ENCODE assay signal across 1 cellular context in the genomic region with DNA sequence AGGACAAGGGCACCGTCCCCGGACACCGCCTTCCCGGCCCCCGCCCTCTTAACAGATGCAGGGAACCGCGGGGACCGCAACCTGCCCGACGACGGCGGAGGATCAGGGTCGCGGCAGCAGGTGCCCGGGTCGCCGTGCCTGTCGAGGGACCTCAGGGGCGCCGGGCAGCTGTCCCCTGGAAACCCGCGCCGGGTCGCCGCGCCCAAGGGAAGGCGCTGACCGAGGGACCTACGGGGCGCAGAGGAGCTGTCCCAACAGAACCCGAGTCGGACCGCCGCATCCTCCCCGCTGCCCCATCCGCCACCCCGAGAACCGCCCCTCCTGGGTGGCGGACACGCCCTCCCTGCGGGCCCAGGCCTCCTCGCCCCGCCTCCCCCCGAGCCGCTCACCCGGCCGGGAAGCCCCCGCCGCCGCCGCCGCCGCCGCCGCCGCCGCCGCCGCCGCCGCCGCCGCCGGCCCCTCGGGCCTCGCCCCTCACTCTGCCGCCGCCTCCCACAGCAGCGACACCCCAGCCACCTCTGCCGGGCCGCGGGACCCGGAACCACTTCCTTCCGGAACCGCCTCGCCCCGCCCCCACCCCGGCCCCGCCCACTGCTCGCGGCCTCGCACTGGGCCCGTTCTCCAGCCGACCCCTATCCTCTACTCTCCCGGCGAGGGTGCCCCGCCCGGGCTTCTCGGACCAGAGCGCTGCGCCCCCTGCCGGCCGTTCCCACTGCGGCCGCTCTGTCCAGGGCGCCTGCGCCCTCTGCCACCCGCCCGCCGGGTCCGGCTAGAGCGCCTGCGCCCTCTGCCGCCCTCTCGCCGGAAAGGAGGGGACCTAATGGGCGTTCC.
TF ChIP-seq lines count a peak whose summit lies in the region.

Gene BCLAF3, minus strand, starts transcription at position 543 of the 831 bp plus-strand sequence. CDS start 20,797 bp downstream, outside the sequence.

TF ChIP-seq in HepG2, 621 proteins besides CTCF, POLR2A, EP300 and RAD21 (continued from another document and continues in another):
- TF ChIP-seq ZNF407 (CRISPR knock-in tag; IDR thresholded peaks at IDR 0.05; ENCODE audit: not compliant biosample characterization) (no peak), ZNF205 (CRISPR knock-in tag; IDR thresholded peaks at IDR 0.05) (no peak), ZNF704 (CRISPR knock-in tag; IDR thresholded peaks at IDR 0.05; ENCODE audit: borderline replicate concordance) (no peak), ZNF777 (CRISPR knock-in tag; IDR thresholded peaks at IDR 0.05) (peak; percentile 88), MAZ (IDR thresholded peaks at IDR 0.05; ENCODE audit: borderline replicate concordance, low read depth, low read length) (peak; percentile 91), MAZ (CRISPR knock-in tag; IDR thresholded peaks at IDR 0.05; ENCODE audit: low read depth) (peak; percentile 84), ZNF337 (CRISPR knock-in tag; IDR thresholded peaks at IDR 0.05; ENCODE audit: borderline replicate concordance, low read depth) (no peak), KMT2A (CRISPR knock-in tag; IDR thresholded peaks at IDR 0.05) (no peak), ZBTB7B (CRISPR knock-in tag; IDR thresholded peaks at IDR 0.05) (no peak), MEIS1 (CRISPR knock-in tag; IDR thresholded peaks at IDR 0.05; ENCODE audit: borderline replicate concordance) (no peak), SKIL (CRISPR knock-in tag; IDR thresholded peaks at IDR 0.05; ENCODE audit: borderline replicate concordance) (no peak), NPAS2 (CRISPR knock-in tag; IDR thresholded peaks at IDR 0.05; ENCODE audit: borderline replicate concordance) (no peak), RBFOX2 (IDR thresholded peaks at IDR 0.05; ENCODE audit: low read depth, low read length) (0 out of 2 replicates have a peak, but pooled peaks have one; percentile 44), POGZ (CRISPR knock-in tag; IDR thresholded peaks at IDR 0.05) (no peak), SP1 (IDR thresholded peaks at IDR 0.05) (no peak), SP1 (CRISPR knock-in tag; IDR thresholded peaks at IDR 0.05) (0 out of 2 replicates have a peak, but pooled peaks have one; percentile 28), ZNF30 (CRISPR knock-in tag; IDR thresholded peaks at IDR 0.05) (no peak), TCF7 (IDR thresholded peaks at IDR 0.05; ENCODE audit: low read depth) (no peak), YEATS4 (CRISPR knock-in tag; IDR thresholded peaks at IDR 0.05; ENCODE audit: borderline replicate concordance) (no peak), EED (CRISPR knock-in tag; IDR thresholded peaks at IDR 0.05) (no peak), SRSF1 (optimal IDR thresholded peaks at IDR 0.05; ENCODE audit: low read depth, low read length) (no peak), GABPB1 (CRISPR knock-in tag; IDR thresholded peaks at IDR 0.05) (peak; percentile 79), ZFP41 (CRISPR knock-in tag; IDR thresholded peaks at IDR 0.05; ENCODE audit: borderline replicate concordance) (no peak)
- TF ChIP-seq, protein P1, sequence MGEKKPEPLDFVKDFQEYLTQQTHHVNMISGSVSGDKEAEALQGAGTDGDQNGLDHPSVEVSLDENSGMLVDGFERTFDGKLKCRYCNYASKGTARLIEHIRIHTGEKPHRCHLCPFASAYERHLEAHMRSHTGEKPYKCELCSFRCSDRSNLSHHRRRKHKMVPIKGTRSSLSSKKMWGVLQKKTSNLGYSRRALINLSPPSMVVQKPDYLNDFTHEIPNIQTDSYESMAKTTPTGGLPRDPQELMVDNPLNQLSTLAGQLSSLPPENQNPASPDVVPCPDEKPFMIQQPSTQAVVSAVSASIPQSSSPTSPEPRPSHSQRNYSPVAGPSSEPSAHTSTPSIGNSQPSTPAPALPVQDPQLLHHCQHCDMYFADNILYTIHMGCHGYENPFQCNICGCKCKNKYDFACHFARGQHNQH (CRISPR knock-in tag; IDR thresholded peaks at IDR 0.05): no peak
- TF ChIP-seq, protein P2, sequence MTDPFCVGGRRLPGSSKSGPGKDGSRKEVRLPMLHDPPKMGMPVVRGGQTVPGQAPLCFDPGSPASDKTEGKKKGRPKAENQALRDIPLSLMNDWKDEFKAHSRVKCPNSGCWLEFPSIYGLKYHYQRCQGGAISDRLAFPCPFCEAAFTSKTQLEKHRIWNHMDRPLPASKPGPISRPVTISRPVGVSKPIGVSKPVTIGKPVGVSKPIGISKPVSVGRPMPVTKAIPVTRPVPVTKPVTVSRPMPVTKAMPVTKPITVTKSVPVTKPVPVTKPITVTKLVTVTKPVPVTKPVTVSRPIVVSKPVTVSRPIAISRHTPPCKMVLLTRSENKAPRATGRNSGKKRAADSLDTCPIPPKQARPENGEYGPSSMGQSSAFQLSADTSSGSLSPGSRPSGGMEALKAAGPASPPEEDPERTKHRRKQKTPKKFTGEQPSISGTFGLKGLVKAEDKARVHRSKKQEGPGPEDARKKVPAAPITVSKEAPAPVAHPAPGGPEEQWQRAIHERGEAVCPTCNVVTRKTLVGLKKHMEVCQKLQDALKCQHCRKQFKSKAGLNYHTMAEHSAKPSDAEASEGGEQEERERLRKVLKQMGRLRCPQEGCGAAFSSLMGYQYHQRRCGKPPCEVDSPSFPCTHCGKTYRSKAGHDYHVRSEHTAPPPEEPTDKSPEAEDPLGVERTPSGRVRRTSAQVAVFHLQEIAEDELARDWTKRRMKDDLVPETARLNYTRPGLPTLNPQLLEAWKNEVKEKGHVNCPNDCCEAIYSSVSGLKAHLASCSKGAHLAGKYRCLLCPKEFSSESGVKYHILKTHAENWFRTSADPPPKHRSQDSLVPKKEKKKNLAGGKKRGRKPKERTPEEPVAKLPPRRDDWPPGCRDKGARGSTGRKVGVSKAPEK (CRISPR knock-in tag; IDR thresholded peaks at IDR 0.05; ENCODE audit: borderline replicate concordance): no peak
- TF ChIP-seq, protein P3, sequence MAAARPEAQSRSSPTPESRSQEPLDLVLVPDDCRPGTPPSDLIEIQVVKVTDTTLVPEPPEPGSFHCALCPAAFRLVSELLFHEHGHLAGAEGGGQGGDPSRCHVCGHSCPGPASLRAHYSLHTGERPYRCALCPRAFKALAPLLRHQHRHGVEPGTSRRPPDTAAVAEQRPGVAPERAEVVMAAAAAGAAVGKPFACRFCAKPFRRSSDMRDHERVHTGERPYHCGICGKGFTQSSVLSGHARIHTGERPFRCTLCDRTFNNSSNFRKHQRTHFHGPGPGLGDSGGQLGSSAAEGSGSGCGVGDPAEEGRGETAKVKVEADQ (CRISPR knock-in tag; IDR thresholded peaks at IDR 0.05; ENCODE audit: borderline replicate concordance): no peak
- TF ChIP-seq, protein P4, sequence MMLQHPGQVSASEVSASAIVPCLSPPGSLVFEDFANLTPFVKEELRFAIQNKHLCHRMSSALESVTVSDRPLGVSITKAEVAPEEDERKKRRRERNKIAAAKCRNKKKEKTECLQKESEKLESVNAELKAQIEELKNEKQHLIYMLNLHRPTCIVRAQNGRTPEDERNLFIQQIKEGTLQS (CRISPR knock-in tag; IDR thresholded peaks at IDR 0.05): no peak
- TF ChIP-seq, protein P5, sequence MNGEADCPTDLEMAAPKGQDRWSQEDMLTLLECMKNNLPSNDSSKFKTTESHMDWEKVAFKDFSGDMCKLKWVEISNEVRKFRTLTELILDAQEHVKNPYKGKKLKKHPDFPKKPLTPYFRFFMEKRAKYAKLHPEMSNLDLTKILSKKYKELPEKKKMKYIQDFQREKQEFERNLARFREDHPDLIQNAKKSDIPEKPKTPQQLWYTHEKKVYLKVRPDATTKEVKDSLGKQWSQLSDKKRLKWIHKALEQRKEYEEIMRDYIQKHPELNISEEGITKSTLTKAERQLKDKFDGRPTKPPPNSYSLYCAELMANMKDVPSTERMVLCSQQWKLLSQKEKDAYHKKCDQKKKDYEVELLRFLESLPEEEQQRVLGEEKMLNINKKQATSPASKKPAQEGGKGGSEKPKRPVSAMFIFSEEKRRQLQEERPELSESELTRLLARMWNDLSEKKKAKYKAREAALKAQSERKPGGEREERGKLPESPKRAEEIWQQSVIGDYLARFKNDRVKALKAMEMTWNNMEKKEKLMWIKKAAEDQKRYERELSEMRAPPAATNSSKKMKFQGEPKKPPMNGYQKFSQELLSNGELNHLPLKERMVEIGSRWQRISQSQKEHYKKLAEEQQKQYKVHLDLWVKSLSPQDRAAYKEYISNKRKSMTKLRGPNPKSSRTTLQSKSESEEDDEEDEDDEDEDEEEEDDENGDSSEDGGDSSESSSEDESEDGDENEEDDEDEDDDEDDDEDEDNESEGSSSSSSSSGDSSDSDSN (CRISPR knock-in tag; IDR thresholded peaks at IDR 0.05): peak; percentile 28; the same call in 1 of the 2 replicates
- TF ChIP-seq, protein P6, sequence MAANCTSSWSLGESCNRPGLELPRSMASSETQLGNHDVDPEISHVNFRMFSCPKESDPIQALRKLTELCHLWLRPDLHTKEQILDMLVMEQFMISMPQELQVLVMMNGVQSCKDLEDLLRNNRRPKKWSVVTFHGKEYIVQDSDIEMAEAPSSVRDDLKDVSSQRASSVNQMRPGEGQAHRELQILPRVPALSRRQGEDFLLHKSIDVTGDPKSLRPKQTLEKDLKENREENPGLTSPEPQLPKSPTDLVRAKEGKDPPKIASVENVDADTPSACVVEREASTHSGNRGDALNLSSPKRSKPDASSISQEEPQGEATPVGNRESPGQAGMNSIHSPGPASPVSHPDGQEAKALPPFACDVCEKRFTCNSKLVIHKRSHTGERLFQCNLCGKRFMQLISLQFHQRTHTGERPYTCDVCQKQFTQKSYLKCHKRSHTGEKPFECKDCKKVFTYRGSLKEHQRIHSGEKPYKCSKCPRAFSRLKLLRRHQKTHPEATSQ (CRISPR knock-in tag; IDR thresholded peaks at IDR 0.05; ENCODE audit: borderline replicate concordance): no peak
